ENCODE assay signal across 8 cellular contexts in the genomic region with DNA sequence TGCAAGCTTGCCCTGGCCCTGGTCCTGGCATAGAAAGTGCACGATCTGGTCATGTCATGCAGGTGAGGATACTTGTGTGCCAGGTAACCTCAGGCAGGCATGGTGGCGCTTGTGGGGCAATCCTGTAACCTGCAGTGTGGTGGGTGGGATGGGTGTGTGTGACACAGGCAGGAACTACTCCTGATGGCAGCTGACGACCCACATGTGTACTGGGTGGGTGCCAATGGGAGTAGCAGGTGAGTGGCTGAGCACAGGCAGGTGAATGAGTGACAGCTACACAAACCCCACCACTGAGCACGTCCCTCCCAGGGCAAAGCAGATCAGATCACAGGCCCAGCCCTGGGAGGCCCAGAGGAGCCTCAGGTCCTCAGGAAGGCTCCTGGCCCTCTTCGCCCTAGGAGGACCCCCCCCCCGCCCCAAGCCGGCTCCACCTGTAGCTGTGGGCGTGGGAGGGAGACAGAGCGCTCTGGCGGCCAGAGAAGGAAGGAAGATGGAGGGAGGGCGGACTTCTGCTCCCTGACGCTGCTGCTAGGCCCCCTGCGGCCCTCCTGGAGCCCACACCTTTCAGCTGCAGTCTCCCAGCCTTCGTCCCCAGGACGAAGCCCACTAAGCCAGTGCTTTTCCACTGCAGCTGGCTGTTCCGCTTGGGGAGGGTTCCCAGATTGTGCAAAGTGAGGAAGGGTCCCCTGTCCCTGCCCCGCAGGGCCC. TPM values are rescaled to one million over a fixed set of nuclear protein-coding genes. Genes with fewer than 3 reads are reported as not detected.
DNase-seq lines count a peak whose midpoint lies in the region; ATAC-seq, FAIRE-seq and TF ChIP-seq lines count a peak whose summit lies in the region.

No MANE protein-coding gene starts in this region.

- TF ChIP-seq CTCF in heart right ventricle (IDR thresholded peaks at IDR 0.05) = no peak
- no peak for TF ChIP-seq CTCF in GM12878 (IDR thresholded peaks at IDR 0.05 in 2 of 3, conservative IDR thresholded peaks at IDR 0.05 in 1 of 3; ENCODE audit: control insufficient read depth in 2 of 3, extremely low read depth in 1 of 3, insufficient read depth in 1 of 3, low read depth in 3 of 3, low read length in 3 of 3)

- TF ChIP-seq RAD21 in GM12878 (IDR thresholded peaks at IDR 0.05; ENCODE audit: insufficient read depth, low read depth, low read length) = no peak

- SMC1A ChIA-PET in GM12878 (lab: Charles Lee; ENCODE audit: uncharacterized antibody, unreplicated experiment) = no interaction called here

- H4K8ac ChIP-seq in mesendoderm (ENCODE audit: low read depth, low read length) = no peak overlapping the region

- H4K5ac ChIP-seq in mesendoderm (ENCODE audit: low read length) = no peak overlapping the region

- H3K23ac ChIP-seq in mesendoderm (ENCODE audit: low read length) = no peak overlapping the region

- CTCF ChIA-PET in GM12878 (lab: Yijun Ruan, JAX) = interaction anchor here (0.7 to 1.1 kb wide), 2 partner anchors 55 to 57 kb away, joined by 3 to 6 read pairs; a partner anchor contains a TSS

- no peak overlapping the region for H2AFZ ChIP-seq in GM12878 (ENCODE audit: control insufficient read depth, low read depth, low read length)

- H3K79me1 ChIP-seq in mesendoderm (ENCODE audit: low read length) = no peaks in the 10 kb centered on the region

- H3K18ac ChIP-seq in mesendoderm (ENCODE audit: low read length) = no peak overlapping the region

- intact Hi-C loops in heart right ventricle (cut with DNase I) = loop anchor here in 5 of 10 donors (2.0 to 5.0 kb wide), 3 partner anchors 40 to 194 kb away; a partner anchor contains a TSS
- intact Hi-C loops in Right ventricle myocardium superior (cut with DNase I) = no loop called here
- intact Hi-C loops in GM12878 (cut with micrococcal nuclease; ENCODE audit: unreplicated experiment) = loop anchor here (1.0 to 5.0 kb wide), 2 partner anchors 40 to 55 kb away; a partner anchor contains a TSS

- H3K9ac ChIP-seq in GM12878 (ENCODE audit: control insufficient read depth, insufficient read depth, low read length) (0 out of 2 replicates have a peak overlapping the region, but pooled peaks have one; percentile 82), mesendoderm (ENCODE audit: low read length) (no peak overlapping the region)

- POLR2A ChIA-PET in GM12878 (lab: Charles Lee) = no interaction called here

- no peak for TF ChIP-seq EP300 in GM12878 (IDR thresholded peaks at IDR 0.05; ENCODE audit: borderline replicate concordance in 1 of 2, control insufficient read depth in 1 of 2, low read depth in 2 of 2, low read length in 2 of 2)

- H3K36me3 ChIP-seq in heart right ventricle (peaks cover 0 to 25% (median 16%) of the 10 kb centered on the region in 9 donors), GM12878 (ENCODE audit: control insufficient read depth in 2 of 2, insufficient read depth in 2 of 2, low read length in 1 of 2) (no peaks in the 10 kb centered on the region), mesendoderm (ENCODE audit: control insufficient read depth, insufficient read depth, low read length) (no peaks in the 10 kb centered on the region)

- H3K56ac ChIP-seq in mesendoderm (ENCODE audit: low read length) = peak overlapping the region; percentile 34

- peak overlapping the region; percentile 45 to 93 (median 81) for H3K4me3 ChIP-seq in heart right ventricle
- peak overlapping the region; percentile 79; the same call in 1 of the 2 replicates for H3K4me3 ChIP-seq in GM12878
- no peak overlapping the region for H3K4me3 ChIP-seq in mesendoderm (ENCODE audit: low read length)

- WGBS in heart right ventricle, 2 donors = 45 to 52% methylated on average over 16 to 17 of the region's 17 CpGs
- 70% methylated on average over 12 of the region's 17 CpGs for WGBS in GM12878 (ENCODE audit: insufficient coverage, insufficient replicate concordance, low lambda C conversion rate, missing lambda C conversion rate)
- WGBS in mesendoderm (ENCODE audit: extremely low coverage, insufficient coverage, low lambda C conversion rate) = no CpG with 5 or more reads among the region's 17 CpGs

- no peak overlapping the region for H3K4ac ChIP-seq in mesendoderm (ENCODE audit: low read depth, low read length)

- H3K4me2 ChIP-seq in GM12878 (ENCODE audit: control insufficient read depth, insufficient read depth) (peak overlapping the region; percentile 97), mesendoderm (ENCODE audit: low read length) (no peak overlapping the region)

- no peaks in the 10 kb centered on the region for H4K20me1 ChIP-seq in GM12878 (ENCODE audit: control insufficient read depth, insufficient read depth)

- H3K79me2 ChIP-seq in GM12878 (ENCODE audit: control insufficient read depth, insufficient read depth, low read length) = no peaks in the 10 kb centered on the region
- H3K79me2 ChIP-seq in mesendoderm (ENCODE audit: control insufficient read depth, insufficient read depth, low read length) = no peaks in the 10 kb centered on the region

- FAIRE-seq in GM12878 (lab: Jason Lieb, UNC) = no peak

- no peak overlapping the region for H2AK5ac ChIP-seq in mesendoderm (ENCODE audit: low read length)

- in situ Hi-C loops in GM12878 (cut with MboI) = no loop called here

- H2BK120ac ChIP-seq in mesendoderm (ENCODE audit: low read depth, low read length) = no peak overlapping the region

- H3K4me1 ChIP-seq in heart right ventricle (peaks cover 2 to 48% (median 26%) of the 10 kb centered on the region in 9 donors), GM12878 (ENCODE audit: control insufficient read depth, insufficient read depth, low read length) (no peaks in the 10 kb centered on the region), mesendoderm (ENCODE audit: control insufficient read depth, low read depth, low read length) (peaks cover 4% of the 10 kb centered on the region)

- no peak overlapping the region for H2BK5ac ChIP-seq in mesendoderm (ENCODE audit: low read length)

- TF ChIP-seq POLR2A in GM12878 (IDR thresholded peaks at IDR 0.05; ENCODE audit: low read depth, low read length) = no peak

- DNase-seq in heart right ventricle (peak in 1 of 2 donors; percentile 11), Right ventricle myocardium superior (no peak), GM12878 (ENCODE audit: low read depth, low spot score) (no peak), mesendoderm (peak; percentile 18), SIG-M5 treated with dmso at 0.1 percent for 504 hours (lab: John Stamatoyannopoulos, UW; ENCODE audit: unreplicated experiment) (no peak), NCI-H1436 (lab: John Stamatoyannopoulos, UW) (no peak), HuH-7.5 (ENCODE audit: low spot score) (no peak)

- H3K9me3 ChIP-seq in heart right ventricle (peaks cover 0 to 24% (median 0%) of the 10 kb centered on the region in 11 donors), GM12878 (replicated peaks; ENCODE audit: control insufficient read depth, insufficient read depth, low read length) (no peaks in the 10 kb centered on the region; the same call in 2 of the 3 replicates)

- H3K27me3 ChIP-seq in heart right ventricle (no peaks in the 10 kb centered on the region), GM12878 (replicated peaks in 1 of 2; ENCODE audit: control insufficient read depth in 2 of 2, insufficient read depth in 2 of 2, low read length in 1 of 2) (no peaks in the 10 kb centered on the region), mesendoderm (ENCODE audit: insufficient read depth, low read length, poor library complexity) (no peaks in the 10 kb centered on the region)

- H3K27ac ChIP-seq in heart right ventricle (peak overlapping the region; percentile 91 to 100 (median 98)), GM12878 (ENCODE audit: control insufficient read depth, insufficient read depth) (no peak overlapping the region), mesendoderm (ENCODE audit: low read depth, low read length) (no peak overlapping the region)

- BruUV-seq in GM12878 (replicated peaks; lab: Mats Ljungman, UMichigan) = no TSS peak

- RAD21 ChIA-PET in GM12878 (lab: Charles Lee; ENCODE audit: unreplicated experiment) = interaction anchor here (0.6 kb wide), 1 partner anchor 1761 kb away, joined by 4 read pairs; a partner anchor contains a TSS

- no peak overlapping the region for H2BK15ac ChIP-seq in mesendoderm (replicated peaks; ENCODE audit: low read depth)

- ATAC-seq in heart right ventricle (peak in 1 of 8 donors; percentile 8), Right ventricle myocardium superior (ENCODE audit: poor library complexity) (no peak), GM12878 (no peak), HG03469 (IDR thresholded peaks at IDR 0.05; ENCODE audit: unreplicated experiment) (no peak)

RNA-seq across cellular contexts. Expression of a gene that starts 1.3 kb away (rescaled TPM):
- total RNA-seq in heart right ventricle (10 to 100 TPM; 16.4 to 27.6 (median 19.2) TPM), Right ventricle myocardium superior (22.0 TPM), GM12878 (2014; rRNA removed) (8.4 and 9.6 TPM in 2 replicates), GM12878 (2014; rRNA removed; fragmentation: Illumina TruSeq; extraction: Trizol) (6.8 and 7.1 TPM in 2 replicates), GM12878 (2021) (5.4 and 5.7 TPM in 2 replicates)
- polyA plus RNA-seq in heart right ventricle (1 to 10 TPM; 6.2 to 8.5 TPM), GM12878 (2011; rRNA removed) (9.4 and 17.9 TPM in 2 replicates), GM12878 (2014; fragmentation: Illumina TruSeq; extraction: Trizol) (8.8 and 10.9 TPM in 2 replicates), GM12878 (2014; fragmentation: Nextera tagmentation; extraction: Ambion mirVana) (1 to 10 TPM; 2.1 to 2.7 TPM), GM12878 (2014; rRNA removed) (4.8 and 7.7 TPM in 2 replicates), GM12878 (2016; fragmentation: Nextera tagmentation; extraction: Ambion mirVana) (10 to 100 TPM in 1 of 2 experiments, 1 to 10 TPM in 1; 9.0 to 10.3 TPM)
- total RNA-seq in GM12878 (2013; cell fraction: nucleolus; rRNA removed) = 18.1 and 21.8 TPM in 2 replicates
- polyA plus RNA-seq in GM12878 (2011; ENCODE audit: low read depth) = 1.6 TPM
- polyA plus RNA-seq in GM12878 (2011; cell fraction: cytosol; rRNA removed) = 4.4 and 4.6 TPM in 2 replicates
- 13.1 and 16.1 TPM in 2 replicates for polyA plus RNA-seq in GM12878 (2011; cell fraction: nucleus; rRNA removed)
- polyA plus RNA-seq in GM12878 (2012) = 4.0 and 7.3 TPM in 2 replicates
- polyA minus RNA-seq in GM12878 (2011; rRNA and poly(A)+ RNA removed) = 6.1 and 8.0 TPM in 2 replicates
- polyA minus RNA-seq in GM12878 (2011; cell fraction: cytosol; rRNA and poly(A)+ RNA removed) = 2.1 and 5.2 TPM in 2 replicates
- 10.2 and 11.1 TPM in 2 replicates for polyA minus RNA-seq in GM12878 (2011; cell fraction: nucleus; rRNA and poly(A)+ RNA removed)
- polyA plus RNA-seq in mesendoderm (2013, experiment 1 of 2) = 7.0 TPM
- 7.2 TPM for polyA plus RNA-seq in mesendoderm (2013, experiment 2 of 2)

RNA-seq across cellular contexts. Expression of a gene that starts 40.3 kb away (rescaled TPM):
- 1 to 10 TPM; 2.6 to 5.0 (median 3.5) TPM for total RNA-seq in heart right ventricle
- polyA plus RNA-seq in heart right ventricle = 1 to 10 TPM; 3.0 to 4.3 TPM
- 3.6 TPM for total RNA-seq in Right ventricle myocardium superior
- total RNA-seq in GM12878 (2013; cell fraction: nucleolus; rRNA removed) = 9.8 and 10.3 TPM in 2 replicates
- total RNA-seq in GM12878 (2014; rRNA removed) = 1.5 and 2.2 TPM in 2 replicates
- total RNA-seq in GM12878 (2014; rRNA removed; fragmentation: Illumina TruSeq; extraction: Trizol) = 1.0 and 1.2 TPM in 2 replicates
- 1.7 and 2.8 TPM in 2 replicates for total RNA-seq in GM12878 (2021)
- polyA plus RNA-seq in GM12878 (2011; ENCODE audit: low read depth) = 1.8 TPM
- polyA plus RNA-seq in GM12878 (2011; rRNA removed) = 3.6 and 4.8 TPM in 2 replicates
- 4.9 and 7.2 TPM in 2 replicates for polyA plus RNA-seq in GM12878 (2011; cell fraction: cytosol; rRNA removed)
- 8.1 and 8.4 TPM in 2 replicates for polyA plus RNA-seq in GM12878 (2011; cell fraction: nucleus; rRNA removed)
- polyA plus RNA-seq in GM12878 (2012) = 2.2 and 3.2 TPM in 2 replicates
- 1.3 and 2.2 TPM in 2 replicates for polyA plus RNA-seq in GM12878 (2014; fragmentation: Illumina TruSeq; extraction: Trizol)
- polyA plus RNA-seq in GM12878 (2014; fragmentation: Nextera tagmentation; extraction: Ambion mirVana) = 1 to 10 TPM in 1 of 2 experiments, under 1 TPM in 1; 0.27 to 1.1 TPM
- polyA plus RNA-seq in GM12878 (2014; rRNA removed) = 2.9 and 4.3 TPM in 2 replicates
- 1 to 10 TPM; 3.9 to 4.6 TPM for polyA plus RNA-seq in GM12878 (2016; fragmentation: Nextera tagmentation; extraction: Ambion mirVana)
- 1.2 and 2.3 TPM in 2 replicates for polyA minus RNA-seq in GM12878 (2011; rRNA and poly(A)+ RNA removed)
- 0.94 and 1.8 TPM in 2 replicates for polyA minus RNA-seq in GM12878 (2011; cell fraction: cytosol; rRNA and poly(A)+ RNA removed)
- 5.6 and 7.2 TPM in 2 replicates for polyA minus RNA-seq in GM12878 (2011; cell fraction: nucleus; rRNA and poly(A)+ RNA removed)
- 1.5 TPM for polyA plus RNA-seq in mesendoderm (2013, experiment 1 of 2)
- 1.8 TPM for polyA plus RNA-seq in mesendoderm (2013, experiment 2 of 2)

RNA-seq across cellular contexts. Expression of a gene that starts 55.2 kb away (rescaled TPM):
- total RNA-seq in heart right ventricle (10 to 100 TPM; 29.1 to 42.5 (median 32.6) TPM), Right ventricle myocardium superior (39.8 TPM), GM12878 (2014; rRNA removed) (17.8 and 18.0 TPM in 2 replicates), GM12878 (2014; rRNA removed; fragmentation: Illumina TruSeq; extraction: Trizol) (21.9 TPM in 2 replicates), GM12878 (2021) (16.0 and 17.1 TPM in 2 replicates)
- polyA plus RNA-seq in heart right ventricle (10 to 100 TPM; 20.4 to 41.1 TPM), GM12878 (2011; rRNA removed) (35.4 and 56.1 TPM in 2 replicates), GM12878 (2014; fragmentation: Illumina TruSeq; extraction: Trizol) (21.2 and 27.4 TPM in 2 replicates), GM12878 (2014; fragmentation: Nextera tagmentation; extraction: Ambion mirVana) (1 to 10 TPM; 8.4 to 8.6 TPM), GM12878 (2014; rRNA removed) (15.8 and 18.2 TPM in 2 replicates), GM12878 (2016; fragmentation: Nextera tagmentation; extraction: Ambion mirVana) (10 to 100 TPM; 22.8 to 23.7 TPM)
- total RNA-seq in GM12878 (2013; cell fraction: nucleolus; rRNA removed) = 103 and 110 TPM in 2 replicates
- 7.1 TPM for polyA plus RNA-seq in GM12878 (2011; ENCODE audit: low read depth)
- polyA plus RNA-seq in GM12878 (2011; cell fraction: cytosol; rRNA removed) = 10.5 and 13.5 TPM in 2 replicates
- 84.6 and 111 TPM in 2 replicates for polyA plus RNA-seq in GM12878 (2011; cell fraction: nucleus; rRNA removed)
- 12.1 and 15.2 TPM in 2 replicates for polyA plus RNA-seq in GM12878 (2012)
- polyA minus RNA-seq in GM12878 (2011; rRNA and poly(A)+ RNA removed) = 22.4 and 27.7 TPM in 2 replicates
- polyA minus RNA-seq in GM12878 (2011; cell fraction: cytosol; rRNA and poly(A)+ RNA removed) = 4.8 and 5.7 TPM in 2 replicates
- polyA minus RNA-seq in GM12878 (2011; cell fraction: nucleus; rRNA and poly(A)+ RNA removed) = 45.2 and 53.6 TPM in 2 replicates
- 15.8 TPM for polyA plus RNA-seq in mesendoderm (2013, experiment 1 of 2)
- 15.6 TPM for polyA plus RNA-seq in mesendoderm (2013, experiment 2 of 2)

RNA-seq across cellular contexts. Expression of a gene that starts 55.7 kb away (rescaled TPM):
- total RNA-seq in heart right ventricle (under 1 TPM; 0.12 to 0.94 (median 0.71) TPM), Right ventricle myocardium superior (0.13 TPM), GM12878 (2014; rRNA removed) (0.05 TPM in 1 of 2 replicates, not detected in the other), GM12878 (2014; rRNA removed; fragmentation: Illumina TruSeq; extraction: Trizol) (not detected in 2 replicates), GM12878 (2021) (0.31 TPM in 1 of 2 replicates, not detected in the other)
- polyA plus RNA-seq in heart right ventricle (under 1 TPM; 0.06 to 0.66 TPM), GM12878 (2011; rRNA removed) (0.04 and 0.35 TPM in 2 replicates), GM12878 (2014; fragmentation: Illumina TruSeq; extraction: Trizol) (0.06 and 0.11 TPM in 2 replicates), GM12878 (2014; fragmentation: Nextera tagmentation; extraction: Ambion mirVana) (not detected), GM12878 (2014; rRNA removed) (not detected in 2 replicates), GM12878 (2016; fragmentation: Nextera tagmentation; extraction: Ambion mirVana) (under 1 TPM in 1 of 2 experiments, not detected in 1; 0.12 TPM)
- 3.8 and 5.0 TPM in 2 replicates for total RNA-seq in GM12878 (2013; cell fraction: nucleolus; rRNA removed)
- 0.09 TPM for polyA plus RNA-seq in GM12878 (2011; ENCODE audit: low read depth)
- 0.10 and 0.18 TPM in 2 replicates for polyA plus RNA-seq in GM12878 (2011; cell fraction: cytosol; rRNA removed)
- 0.75 and 1.0 TPM in 2 replicates for polyA plus RNA-seq in GM12878 (2011; cell fraction: nucleus; rRNA removed)
- 0.05 and 0.22 TPM in 2 replicates for polyA plus RNA-seq in GM12878 (2012)
- polyA minus RNA-seq in GM12878 (2011; rRNA and poly(A)+ RNA removed) = 0.51 and 0.77 TPM in 2 replicates
- not detected in 2 replicates for polyA minus RNA-seq in GM12878 (2011; cell fraction: cytosol; rRNA and poly(A)+ RNA removed)
- 0.73 and 1.5 TPM in 2 replicates for polyA minus RNA-seq in GM12878 (2011; cell fraction: nucleus; rRNA and poly(A)+ RNA removed)
- 0.01 TPM for polyA plus RNA-seq in mesendoderm (2013, experiment 1 of 2)
- polyA plus RNA-seq in mesendoderm (2013, experiment 2 of 2) = 0.01 TPM

Comparison
In these comparisons a context has a peak if more than half of its experiments do, and no peak if none do; other contexts are left out.
1. H3K27ac ChIP-seq: peak in heart right ventricle (10 of 10); none in GM12878 (single experiment) and mesendoderm (single experiment).